ENCODE assay signal across 17 cellular contexts in genomic region chr6:119481981-119482380, GRCh38.
DNase-seq lines count a peak whose midpoint lies in the region; ATAC-seq and TF ChIP-seq lines count a peak whose summit lies in the region.
"Had no signal": no experiment of that assay in that cellular context is flagged by ENCODE, and none has a peak within 500 bp of the region (broad histone marks: within the 10 kb centered on the region; RNA-seq: fewer than 3 reads in every experiment).

No MANE protein-coding gene starts in this region.

- TF ChIP-seq CTCF in AG10803 (conservative IDR thresholded peaks at IDR 0.05; ENCODE audit: low read length) (no peak), mesothelial cell of epicardium (IDR thresholded peaks at IDR 0.05; ENCODE audit: unreplicated experiment) (no peak)

- peak; percentile 51 for DNase-seq in AG10803 (ENCODE audit: low read depth)
- peak; percentile 69 for DNase-seq in adipocyte (ENCODE audit: low read depth)
- peak; percentile 10 for DNase-seq in fibroblast of gingiva (ENCODE audit: low read depth)
- DNase-seq in mesothelial cell of epicardium (ENCODE audit: low spot score in 2 of 2, unreplicated experiment in 2 of 2): no peak
- DNase-seq in HuH-7 (ENCODE audit: low spot score): no peak
- DNase-seq: 8988T; BE2C; Caco-2; CD8-positive, alpha-beta memory T cell; DND-41; GDM1; H7 had no signal

- H3K4me3 Mint-ChIP-seq in mesothelial cell of epicardium: no peak overlapping the region
- H3K4me3 Mint-ChIP-seq in activated T-helper 17 cell treated with anti-CD3 and anti-CD28 coated beads, Interleukin-2, amount 50 U/mL, for 72 hours: no peak overlapping the region
- H3K4me3 Mint-ChIP-seq: CD8-positive, alpha-beta memory T cell; GM23338; IgD-negative memory B cell had no signal

- H3K4me1 ChIP-seq in adipocyte (ENCODE audit: control insufficient read depth, insufficient read depth, low read length): peaks cover 32% of the 10 kb centered on the region
- H3K4me1 ChIP-seq: Caco-2 had no signal

- H3K4me1 Mint-ChIP-seq in mesothelial cell of epicardium: peaks cover 51% of the 10 kb centered on the region
- no peaks in the 10 kb centered on the region for H3K4me1 Mint-ChIP-seq in activated T-helper 17 cell treated with anti-CD3 and anti-CD28 coated beads, Interleukin-2, amount 50 U/mL, for 72 hours
- H3K4me1 Mint-ChIP-seq: CD8-positive, alpha-beta memory T cell; GM23338; IgD-negative memory B cell had no signal

- H3K36me3 Mint-ChIP-seq in mesothelial cell of epicardium: no peaks in the 10 kb centered on the region
- no peaks in the 10 kb centered on the region for H3K36me3 Mint-ChIP-seq in activated T-helper 17 cell treated with anti-CD3 and anti-CD28 coated beads, Interleukin-2, amount 50 U/mL, for 72 hours (ENCODE audit: low read depth)
- H3K36me3 Mint-ChIP-seq: IgD-negative memory B cell had no signal

- H3K9ac ChIP-seq in adipocyte (ENCODE audit: low read length): no peak overlapping the region

- no peaks in the 10 kb centered on the region for H3K27me3 ChIP-seq in adipocyte (replicated peaks; ENCODE audit: control insufficient read depth, insufficient read depth, low read length)
- H3K27me3 ChIP-seq: BE2C had no signal

- no peaks in the 10 kb centered on the region for H3K9me3 ChIP-seq in adipocyte (ENCODE audit: control insufficient read depth, low read length)
- H3K9me3 ChIP-seq: BE2C, Caco-2 had no signal

- H3K27me3 Mint-ChIP-seq in mesothelial cell of epicardium (ENCODE audit: low read depth): no peaks in the 10 kb centered on the region
- peaks cover 4% of the 10 kb centered on the region for H3K27me3 Mint-ChIP-seq in activated T-helper 17 cell treated with anti-CD3 and anti-CD28 coated beads, Interleukin-2, amount 50 U/mL, for 72 hours

- no peaks in the 10 kb centered on the region for H3K9me3 Mint-ChIP-seq in mesothelial cell of epicardium
- no peaks in the 10 kb centered on the region for H3K9me3 Mint-ChIP-seq in activated T-helper 17 cell treated with anti-CD3 and anti-CD28 coated beads, Interleukin-2, amount 50 U/mL, for 72 hours
- H3K9me3 Mint-ChIP-seq: CD8-positive, alpha-beta memory T cell; GM23338 had no signal

- ATAC-seq in activated T-helper 17 cell treated with anti-CD3 and anti-CD28 coated beads, Interleukin-2, amount 50 U/mL, for 72 hours (replicated peaks): no peak
- no peak for ATAC-seq in HG03039 (IDR thresholded peaks at IDR 0.05; ENCODE audit: unreplicated experiment)
- no peak for ATAC-seq in HG03280 (IDR thresholded peaks at IDR 0.05; ENCODE audit: unreplicated experiment)
- ATAC-seq: GM23338 had no signal

- peak overlapping the region; percentile 75 for H3K27ac Mint-ChIP-seq in mesothelial cell of epicardium
- no peak overlapping the region for H3K27ac Mint-ChIP-seq in activated T-helper 17 cell treated with anti-CD3 and anti-CD28 coated beads, Interleukin-2, amount 50 U/mL, for 72 hours
- H3K27ac Mint-ChIP-seq: CD8-positive, alpha-beta memory T cell; GM23338; IgD-negative memory B cell had no signal

- H3K4me3 ChIP-seq in AG10803 (ENCODE audit: low read length) (no peak overlapping the region), adipocyte (ENCODE audit: low read length) (no peak overlapping the region)
- H3K4me3 ChIP-seq: GM23338 had no signal

- no peaks in the 10 kb centered on the region for H3K36me3 ChIP-seq in adipocyte (ENCODE audit: control insufficient read depth, insufficient read depth, low read length, severe bottlenecking)
- H3K36me3 ChIP-seq: BE2C had no signal

Comparison
In these comparisons a context has a peak if more than half of its experiments do, and no peak if none do; other contexts are left out.
1. DNase-seq: peak in AG10803 (single experiment), adipocyte (single experiment) and fibroblast of gingiva (single experiment); none in mesothelial cell of epicardium (0 of 2) and HuH-7 (single experiment).